In the genomic region with DNA sequence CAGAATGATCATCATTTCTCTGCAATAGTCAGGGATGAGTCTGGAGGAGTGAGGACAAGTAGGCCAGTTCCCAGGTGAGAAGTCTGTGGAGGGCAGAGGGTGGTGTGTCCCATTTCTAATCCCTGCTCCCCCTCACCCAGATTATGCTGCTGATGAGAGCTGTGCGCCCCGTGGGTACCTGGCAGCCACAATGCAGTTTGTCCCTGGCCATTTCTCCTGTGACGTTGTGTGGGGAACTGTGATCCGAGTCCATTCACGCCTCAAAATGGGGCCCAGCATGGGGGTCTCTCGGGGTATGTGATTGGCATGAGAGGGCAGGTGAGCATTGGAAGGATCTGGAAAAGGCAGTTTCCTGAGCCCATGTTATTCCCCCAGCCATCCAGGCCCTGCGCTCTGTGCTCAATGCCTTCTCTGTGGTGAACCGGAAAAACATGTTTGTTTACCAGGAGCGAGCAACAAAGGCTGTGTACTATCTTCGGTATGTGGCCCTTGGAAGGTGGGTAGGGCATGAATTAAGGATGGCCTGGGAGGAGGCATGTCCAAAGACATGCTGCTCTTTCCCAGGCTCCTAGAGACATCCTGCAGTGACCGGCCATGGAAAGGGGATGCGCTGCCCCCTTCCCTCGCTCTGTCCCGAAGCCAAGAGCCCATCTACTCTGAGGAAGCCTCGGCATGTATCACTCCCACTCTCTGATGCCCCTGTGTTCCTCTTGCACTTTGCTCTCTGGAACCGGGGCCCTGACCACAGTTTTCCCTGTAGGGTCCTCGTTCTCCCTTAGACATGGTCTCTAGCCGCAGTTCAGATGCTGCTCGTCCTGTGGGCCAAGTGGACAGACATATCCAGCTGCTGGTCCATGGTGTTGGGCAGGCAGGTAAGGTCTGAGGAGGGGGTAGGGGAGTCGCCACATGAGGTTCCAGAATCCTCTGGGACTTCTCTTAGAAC, we compare ENCODE assay signal across 28 cellular contexts. TPM values are rescaled to one million over a fixed set of nuclear protein-coding genes. Genes with fewer than 3 reads are reported as not detected.
DNase-seq lines count a peak whose midpoint lies in the region; ATAC-seq and TF ChIP-seq lines count a peak whose summit lies in the region.
"Had no signal": no experiment of that assay in that cellular context is flagged by ENCODE, and none has a peak within 500 bp of the region (broad histone marks: within the 10 kb centered on the region; RNA-seq: fewer than 3 reads in every experiment).

No MANE protein-coding gene starts in this region.

- H3K4me3 Mint-ChIP-seq in nephron progenitor cell = no peak overlapping the region

- H3K4me3 ChIP-seq in adrenal gland (no peak overlapping the region), suprapubic skin (no peak overlapping the region)
- H3K4me3 ChIP-seq: gastroesophageal sphincter, MG63, mucosa of descending colon, Peyer's patch, SJSA1, smooth muscle cell, tibial nerve had no signal

- peak; percentile 4 for DNase-seq in activated T-cell treated with anti-CD3 and anti-CD28 coated beads, Interleukin-2, amount 50 U/mL, for 1 hour
- no peak for DNase-seq in activated T-cell treated with anti-CD3 and anti-CD28 coated beads for 4 hours
- DNase-seq in adrenal gland = peak in 4 of 7 donors; percentile 9 to 48 (median 16)
- no peak for DNase-seq in nephron progenitor cell
- peak; percentile 58 to 69 for DNase-seq in suprapubic skin (ENCODE audit: low spot score in 2 of 2)
- DNase-seq in GM03348 (ENCODE audit: low spot score) = no peak
- DNase-seq: activated CD4-positive, alpha-beta T cell treated with anti-CD3 and anti-CD28 coated beads, Interleukin-2, amount 50 U/mL, for 1 hour; activated CD8-positive, alpha-beta memory T cell treated with anti-CD3 and anti-CD28 coated beads, Interleukin-2, amount 50 U/mL, for 48 hours; BE2C; cerebellar nuclear complex; COR-L47; DMS79 treated with DMSO at 0.1 percent for 48 hours; effector memory CD4-positive, alpha-beta T cell; GOT3; hypothalamus; MG63; NCI-H1417; NCI-H2107; stimulated activated CD4-positive, alpha-beta T cell treated with anti-CD3 and anti-CD28 coated beads, Interleukin-2, amount 100 ng/mL, for 48 hours; stimulated activated naive CD4-positive, alpha-beta T cell treated with Interleukin-2 at 50 U/mL for 16 hours had no signal

- H3K9me3 Mint-ChIP-seq in nephron progenitor cell = no peaks in the 10 kb centered on the region

- no peak for TF ChIP-seq EP300 in suprapubic skin (IDR thresholded peaks at IDR 0.05)

- H3K27me3 ChIP-seq in adrenal gland (no peaks in the 10 kb centered on the region), suprapubic skin (no peaks in the 10 kb centered on the region)
- H3K27me3 ChIP-seq: BE2C, gastroesophageal sphincter, MG63, Peyer's patch, SJSA1, tibial nerve had no signal

- no peaks in the 10 kb centered on the region for H3K4me1 ChIP-seq in adrenal gland (replicated peaks in 1 of 2)
- peaks cover 10% of the 10 kb centered on the region for H3K4me1 ChIP-seq in suprapubic skin
- H3K4me1 ChIP-seq: BE2C, SJSA1 had no signal

- peak overlapping the region; percentile 62 for H3K27ac Mint-ChIP-seq in nephron progenitor cell

- TF ChIP-seq CTCF in adrenal gland (IDR thresholded peaks at IDR 0.05) = no peak
- TF ChIP-seq CTCF in nephron progenitor cell (IDR thresholded peaks at IDR 0.05) = no peak
- TF ChIP-seq CTCF in suprapubic skin (IDR thresholded peaks at IDR 0.05) = no peak

- H3K36me3 Mint-ChIP-seq in nephron progenitor cell (ENCODE audit: low read depth) = peaks cover 27% of the 10 kb centered on the region

- H3K36me3 ChIP-seq in adrenal gland (replicated peaks in 1 of 2) = peaks cover 0 to 64% of the 10 kb centered on the region in 2 donors
- peaks cover 82% of the 10 kb centered on the region for H3K36me3 ChIP-seq in suprapubic skin
- H3K36me3 ChIP-seq: BE2C had no signal

- peaks cover 4% of the 10 kb centered on the region for H3K27me3 Mint-ChIP-seq in nephron progenitor cell (ENCODE audit: low read depth, poor library complexity)

- peaks cover 14% of the 10 kb centered on the region for H3K4me1 Mint-ChIP-seq in nephron progenitor cell

- ATAC-seq in GM21786 (IDR thresholded peaks at IDR 0.05; ENCODE audit: unreplicated experiment) = no peak
- ATAC-seq in GM18907 (IDR thresholded peaks at IDR 0.05; ENCODE audit: unreplicated experiment) = no peak
- ATAC-seq: gastroesophageal sphincter, mucosa of descending colon had no signal

- WGBS in adrenal gland, 4 donors = 91 to 93% (median 93%) methylated on average over 18 to 20 of the region's 20 CpGs
- WGBS in suprapubic skin = 84% methylated on average over 16 of the region's 20 CpGs

- TF ChIP-seq POLR2A in adrenal gland (IDR thresholded peaks at IDR 0.05) (no peak), suprapubic skin (IDR thresholded peaks at IDR 0.05) (no peak)

- intact Hi-C loops in adrenal gland (cut with DNase I) = no loop called here

- no peaks in the 10 kb centered on the region for H3K9me3 ChIP-seq in adrenal gland (replicated peaks in 1 of 3)
- H3K9me3 ChIP-seq in suprapubic skin = no peaks in the 10 kb centered on the region
- H3K9me3 ChIP-seq: BE2C, gastroesophageal sphincter, MG63, mucosa of descending colon, Peyer's patch, SJSA1, tibial nerve had no signal

- H3K27ac ChIP-seq in adrenal gland (no peak overlapping the region), suprapubic skin (no peak overlapping the region)
- H3K27ac ChIP-seq: Peyer's patch, SJSA1 had no signal

RNA-seq across cellular contexts. Expression of a gene that starts 16.4 kb away (rescaled TPM):
- total RNA-seq in adrenal gland (10 to 100 TPM; 40.6 to 66.5 (median 51.9) TPM), suprapubic skin (10 to 100 TPM; 27.8 to 55.8 (median 39.5) TPM)
- 100 to 1,000 TPM in 2 of 3 donors, 10 to 100 TPM in 1; 24.7 to 209 (median 138) TPM for polyA plus RNA-seq in adrenal gland

RNA-seq across cellular contexts. Expression of a gene that starts 47.6 kb away (rescaled TPM):
- total RNA-seq in adrenal gland = 10 to 100 TPM; 24.7 to 62.3 (median 40.8) TPM
- polyA plus RNA-seq in adrenal gland = 100 to 1,000 TPM in 1 of 3 donors, 10 to 100 TPM in 2; 12.2 to 106 (median 33.3) TPM
- total RNA-seq in suprapubic skin = 100 to 1,000 TPM in 1 of 4 donors, 10 to 100 TPM in 3; 44.2 to 132 (median 65.5) TPM

RNA-seq across cellular contexts. Expression of a gene that starts 47.7 kb away (rescaled TPM):
- total RNA-seq in adrenal gland (10 to 100 TPM; 17.3 to 38.1 (median 32.3) TPM), suprapubic skin (10 to 100 TPM; 26.8 to 43.2 (median 40.3) TPM)
- polyA plus RNA-seq in adrenal gland = 10 to 100 TPM; 26.2 to 58.3 (median 30.0) TPM

Comparison
In these comparisons a context has a peak if more than half of its experiments do, and no peak if none do; other contexts are left out.
1. DNase-seq: peak in activated T-cell treated with anti-CD3 and anti-CD28 coated beads, Interleukin-2, amount 50 U/mL, for 1 hour (single experiment), adrenal gland (4 of 7) and suprapubic skin (2 of 2); none in activated T-cell treated with anti-CD3 and anti-CD28 coated beads for 4 hours (single experiment), nephron progenitor cell (single experiment) and GM03348 (single experiment).